Comparison of ENCODE assay signal across 19 cellular contexts in genomic region chr17:83034525-83034924, GRCh38.
"Had no signal": no experiment of that assay in that cellular context is flagged by ENCODE, and none has a peak within 500 bp of the region (broad histone marks: within the 10 kb centered on the region; RNA-seq: fewer than 3 reads in every experiment).

No MANE protein-coding gene starts in this region.

- H3K27ac Mint-ChIP-seq: dendritic cell treated with granulocyte-macrophage colony-stimulating factor and Interleukin-4, amounts not matched to agents 40 ng/mL and 50 ng/mL, for 4 days; naive B cell; nephron had no signal

- H3K9me3 Mint-ChIP-seq: dendritic cell treated with granulocyte-macrophage colony-stimulating factor and Interleukin-4, amounts not matched to agents 40 ng/mL and 50 ng/mL, for 4 days; naive B cell had no signal

- H3K4me1 Mint-ChIP-seq: naive B cell, nephron had no signal

- DNase-seq: erythroblast; foreskin keratinocyte; kidney; left cardiac atrium; left ventricle myocardium inferior; mesenchymal stem cell; naive B cell; occipital lobe; sigmoid colon; stimulated activated naive CD4-positive, alpha-beta T cell; stomach; substantia nigra; transverse colon had no signal

- H3K4me3 Mint-ChIP-seq: dendritic cell treated with granulocyte-macrophage colony-stimulating factor and Interleukin-4, amounts not matched to agents 40 ng/mL and 50 ng/mL, for 4 days; naive B cell; nephron had no signal

- H2AFZ ChIP-seq: hepatocyte had no signal

- H3K9me3 ChIP-seq: left ventricle myocardium inferior, sigmoid colon, stomach, thoracic aorta, transverse colon had no signal

- H3K27me3 Mint-ChIP-seq: dendritic cell treated with granulocyte-macrophage colony-stimulating factor and Interleukin-4, amounts not matched to agents 40 ng/mL and 50 ng/mL, for 4 days; naive B cell had no signal

- H3K27me3 ChIP-seq: foreskin keratinocyte, hepatocyte, sigmoid colon, stomach, transverse colon had no signal

- H3K79me2 ChIP-seq: hepatocyte had no signal

- H3K4me2 ChIP-seq: hepatocyte had no signal

- H3K27ac ChIP-seq: foreskin keratinocyte, hepatocyte, left ventricle myocardium inferior, sigmoid colon, skin epidermis, stomach, thoracic aorta, transverse colon had no signal

- H3K4me1 ChIP-seq: foreskin keratinocyte, left ventricle myocardium inferior, sigmoid colon, stomach, transverse colon had no signal

- ATAC-seq: foreskin keratinocyte, left cardiac atrium had no signal

- H3K36me3 ChIP-seq: thoracic aorta, transverse colon had no signal

- H3K4me3 ChIP-seq: hepatocyte, left ventricle myocardium inferior, lung, sigmoid colon, skin epidermis, stomach, thoracic aorta, transverse colon had no signal
